4 cellular contexts compared by ENCODE assay signal in genomic region chr22:47453049-47453448, GRCh38.
"Had no signal": no experiment of that assay in that cellular context is flagged by ENCODE, and none has a peak within 500 bp of the region (broad histone marks: within the 10 kb centered on the region; RNA-seq: fewer than 3 reads in every experiment).

No MANE protein-coding gene starts in this region.

- H3K27ac Mint-ChIP-seq: GM23338, H9 had no signal

- H3K4me1 Mint-ChIP-seq: GM23338, H9 had no signal

- DNase-seq: H9, HCEC 1CT, IMR-90 had no signal

- H3K4me3 Mint-ChIP-seq: GM23338, H9 had no signal
